24 cellular contexts compared by ENCODE assay signal in the genomic region with DNA sequence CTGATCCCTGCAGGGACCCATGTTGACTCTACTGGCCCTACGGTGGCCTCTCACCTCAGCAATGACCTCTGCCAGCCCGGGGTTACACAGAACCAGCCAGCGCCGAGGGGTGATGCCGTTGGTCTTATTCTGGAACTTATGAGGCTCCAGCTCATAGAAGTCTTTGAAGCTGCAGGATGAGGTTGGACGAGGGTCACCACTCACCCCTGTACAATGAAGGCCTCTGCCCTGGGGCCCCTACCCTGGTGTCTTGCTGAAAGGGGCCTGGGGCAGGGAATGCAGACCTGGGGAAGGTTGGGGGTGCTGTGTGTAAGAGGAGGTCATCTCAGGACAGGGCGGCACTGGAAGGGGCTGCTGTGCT. TPM values are rescaled to one million over a fixed set of nuclear protein-coding genes. Genes with fewer than 3 reads are reported as not detected.
A peak's percentile ranks its signal among the peaks of the same experiment; 100 is the strongest.
DNase-seq lines count a peak whose midpoint lies in the region; ATAC-seq, FAIRE-seq and TF ChIP-seq lines count a peak whose summit lies in the region.
"Had no signal": no experiment of that assay in that cellular context is flagged by ENCODE, and none has a peak within 500 bp of the region (broad histone marks: within the 10 kb centered on the region; RNA-seq: fewer than 3 reads in every experiment).

No MANE protein-coding gene starts in this region.

- peaks cover 6% of the 10 kb centered on the region for H3F3A ChIP-seq in neural progenitor cell (ENCODE audit: low read depth)

- H3K4me3 Mint-ChIP-seq in neural progenitor cell (no peak overlapping the region), T-cell (no peak overlapping the region)
- H3K4me3 Mint-ChIP-seq in stimulated activated memory B cell treated with anti-CD40 and anti-IgM and Interleukin-4, amounts not matched to agents 10 μg/mL and 1 μg/mL and 100 μg/mL, for 72 hours: no peak overlapping the region
- H3K4me3 Mint-ChIP-seq: CD8-positive, alpha-beta T cell; HFFc6 had no signal

- H2AFZ ChIP-seq in K562 (ENCODE audit: low read depth, low read length): no peak overlapping the region
- no peak overlapping the region for H2AFZ ChIP-seq in neural progenitor cell (replicated peaks)
- H2AFZ ChIP-seq: PC-9 had no signal

- H3K9me3 ChIP-seq in heart left ventricle (no peaks in the 10 kb centered on the region), K562 (replicated peaks; ENCODE audit: control insufficient read depth, insufficient read depth, low read depth, low read length) (no peaks in the 10 kb centered on the region), neural progenitor cell (ENCODE audit: low read depth) (no peaks in the 10 kb centered on the region)
- H3K9me3 ChIP-seq: BLaER1 treated with 17β-estradiol and CSF1 and Interleukin-3, amounts not matched to agents 10 nM and 100 nM; MG63; SJSA1 had no signal

- CTCF ChIA-PET in K562 (lab: Yijun Ruan, JAX; ENCODE audit: low intra/inter-chr PET ratio): no interaction called here
- CTCF ChIA-PET in T-cell (lab: Charles Lee): no interaction called here

- DNase-seq in Right ventricle myocardium superior (peak; percentile 27), heart left ventricle (no peak), K562 (ENCODE audit: extremely low read depth in 1 of 4, low spot score in 3 of 4) (no peak), neural progenitor cell (ENCODE audit: low spot score) (no peak), ureter (ENCODE audit: low spot score) (no peak), T-cell (no peak)
- DNase-seq: CD8-positive, alpha-beta T cell; HFFc6; Kasumi-1; MG63; NCI-H1048; NCI-H1436; NCI-H1930; NCI-H345; NCI-H524 treated with DMSO at 0.1 percent for 48 hours; PC-9 had no signal

- ATAC-seq in Right ventricle myocardium superior (ENCODE audit: poor library complexity) (no peak), heart left ventricle (no peak), K562 (no peak), T-cell (replicated peaks in 1 of 4) (no peak), GM19023 (IDR thresholded peaks at IDR 0.05; ENCODE audit: unreplicated experiment) (no peak)
- peak; percentile 18 for ATAC-seq in stimulated activated memory B cell treated with anti-CD40 and anti-IgM and Interleukin-4, amounts not matched to agents 10 μg/mL and 1 μg/mL and 100 μg/mL, for 72 hours
- ATAC-seq: CD8-positive, alpha-beta T cell had no signal

- H3K36me3 Mint-ChIP-seq in neural progenitor cell (no peaks in the 10 kb centered on the region), T-cell (peaks cover 17% of the 10 kb centered on the region)
- H3K36me3 Mint-ChIP-seq in stimulated activated memory B cell treated with anti-CD40 and anti-IgM and Interleukin-4, amounts not matched to agents 10 μg/mL and 1 μg/mL and 100 μg/mL, for 72 hours: peaks cover 36% of the 10 kb centered on the region

- no TSS peak for BruUV-seq in K562 (replicated peaks; lab: Mats Ljungman, UMichigan)

- H3K27ac ChIP-seq in heart left ventricle: no peak overlapping the region
- no peak overlapping the region; the same call in 2 of the 3 replicates for H3K27ac ChIP-seq in K562 (ENCODE audit: extremely low read depth, low read depth, low read length)
- H3K27ac ChIP-seq in neural progenitor cell: no peak overlapping the region
- H3K27ac ChIP-seq: BLaER1 treated with 17β-estradiol and CSF1 and Interleukin-3, amounts not matched to agents 10 nM and 100 nM; PC-9; RWPE1; SJSA1 had no signal

- H3K27me3 Mint-ChIP-seq in neural progenitor cell (ENCODE audit: insufficient read depth, low read depth) (peaks cover 9% of the 10 kb centered on the region), T-cell (no peaks in the 10 kb centered on the region)
- no peaks in the 10 kb centered on the region for H3K27me3 Mint-ChIP-seq in stimulated activated memory B cell treated with anti-CD40 and anti-IgM and Interleukin-4, amounts not matched to agents 10 μg/mL and 1 μg/mL and 100 μg/mL, for 72 hours

- peaks cover 0 to 42% (median 18%) of the 10 kb centered on the region in 9 donors for H3K36me3 ChIP-seq in heart left ventricle
- no peaks in the 10 kb centered on the region for H3K36me3 ChIP-seq in K562 (ENCODE audit: control insufficient read depth, insufficient read depth, low read length)
- no peaks in the 10 kb centered on the region for H3K36me3 ChIP-seq in neural progenitor cell
- H3K36me3 ChIP-seq: MG63 had no signal

- 93 to 98% (median 97%) methylated on average over 7 of the region's 7 CpGs for WGBS in heart left ventricle, 4 donors
- WGBS in K562 (ENCODE audit: insufficient coverage, low coverage, missing lambda C conversion rate): 80% methylated on average over 7 of the region's 7 CpGs

- no peaks in the 10 kb centered on the region for H3K79me2 ChIP-seq in K562 (ENCODE audit: control insufficient read depth, insufficient read depth, low read length)
- H3K79me2 ChIP-seq in neural progenitor cell (ENCODE audit: low read depth): no peaks in the 10 kb centered on the region

- in situ Hi-C loops in K562 (cut with MboI): no loop called here

- intact Hi-C loops in Right ventricle myocardium superior (cut with DNase I): no loop called here
- intact Hi-C loops in heart left ventricle (cut with DNase I): no loop called here
- intact Hi-C loops in K562 (cut with micrococcal nuclease): no loop called here

- POLR2A ChIA-PET in K562 (lab: Yijun Ruan, JAX): interaction anchor here (0.5 to 2.1 kb wide), 3 partner anchors 9 to 571 kb away, joined by 3 to 6 read pairs (median 3); no protein-coding TSS in a partner anchor
- POLR2A ChIA-PET in T-cell (lab: Charles Lee): no interaction called here

- no peaks in the 10 kb centered on the region for H3K9me1 ChIP-seq in K562 (ENCODE audit: control insufficient read depth, insufficient read depth, low read length)

- H3K4me1 ChIP-seq in heart left ventricle (no peaks in the 10 kb centered on the region), K562 (replicated peaks in 1 of 2; ENCODE audit: control insufficient read depth in 2 of 2, insufficient read depth in 2 of 2, low read length in 2 of 2) (peaks cover 11 to 43% of the 10 kb centered on the region in 2 experiments), neural progenitor cell (no peaks in the 10 kb centered on the region)

- no peak for TF ChIP-seq POLR2A in heart left ventricle (IDR thresholded peaks at IDR 0.05)
- TF ChIP-seq POLR2A in K562 (conservative IDR thresholded peaks at IDR 0.05): no peak

- H3K9me3 Mint-ChIP-seq in neural progenitor cell (no peaks in the 10 kb centered on the region), T-cell (no peaks in the 10 kb centered on the region)
- no peaks in the 10 kb centered on the region for H3K9me3 Mint-ChIP-seq in stimulated activated memory B cell treated with anti-CD40 and anti-IgM and Interleukin-4, amounts not matched to agents 10 μg/mL and 1 μg/mL and 100 μg/mL, for 72 hours
- H3K9me3 Mint-ChIP-seq: CD8-positive, alpha-beta T cell; HFFc6 had no signal

- H3K4me2 ChIP-seq in K562 (ENCODE audit: insufficient read depth, low read length): no peak overlapping the region
- no peak overlapping the region for H3K4me2 ChIP-seq in neural progenitor cell
- H3K4me2 ChIP-seq: PC-9 had no signal

- TF ChIP-seq CTCF in heart left ventricle (IDR thresholded peaks at IDR 0.05) (no peak), K562 (IDR thresholded peaks at IDR 0.05 in 2 of 3, conservative IDR thresholded peaks at IDR 0.05 in 1 of 3; ENCODE audit: insufficient read depth in 2 of 3, low read depth in 1 of 3, low read length in 3 of 3) (no peak), neural progenitor cell (IDR thresholded peaks at IDR 0.05) (no peak)

- no peaks in the 10 kb centered on the region for H4K20me1 ChIP-seq in K562 (replicated peaks; ENCODE audit: control insufficient read depth, insufficient read depth, low read length)
- no peaks in the 10 kb centered on the region for H4K20me1 ChIP-seq in neural progenitor cell (ENCODE audit: low read depth)
- H4K20me1 ChIP-seq: BLaER1 treated with 17β-estradiol and CSF1 and Interleukin-3, amounts not matched to agents 10 nM and 100 nM had no signal

- H3K4me3 ChIP-seq in heart left ventricle (no peak overlapping the region), K562 (no peak overlapping the region), neural progenitor cell (no peak overlapping the region)
- H3K4me3 ChIP-seq: BLaER1 treated with 17β-estradiol and CSF1 and Interleukin-3, amounts not matched to agents 10 nM and 100 nM; MG63; PC-9; SJSA1 had no signal

- FAIRE-seq in K562 (lab: Jason Lieb, UNC): no peak
- FAIRE-seq: D721Med, H54 had no signal

- TF ChIP-seq EP300 in K562 (IDR thresholded peaks at IDR 0.05; ENCODE audit: low read length): no peak

- TF ChIP-seq RAD21 in K562 (CRISPR knock-in tag; conservative IDR thresholded peaks at IDR 0.05 in 1 of 2, IDR thresholded peaks at IDR 0.05 in 1 of 2): no peak

- peaks cover 9% of the 10 kb centered on the region for H3K4me1 Mint-ChIP-seq in neural progenitor cell
- H3K4me1 Mint-ChIP-seq in stimulated activated memory B cell treated with anti-CD40 and anti-IgM and Interleukin-4, amounts not matched to agents 10 μg/mL and 1 μg/mL and 100 μg/mL, for 72 hours: peaks cover 38% of the 10 kb centered on the region
- peaks cover 24 to 35% (median 33%) of the 10 kb centered on the region in 3 donors for H3K4me1 Mint-ChIP-seq in T-cell

- H3K9ac ChIP-seq in K562 (ENCODE audit: insufficient read depth in 1 of 2, low read depth in 2 of 2, low read length in 2 of 2): peak overlapping the region in 1 of 2 experiments; percentile 66; a peak in 1 of 4 replicates
- H3K9ac ChIP-seq in neural progenitor cell: no peak overlapping the region

- H3K27ac Mint-ChIP-seq in neural progenitor cell: peak overlapping the region; percentile 46
- peak overlapping the region; percentile 21 for H3K27ac Mint-ChIP-seq in stimulated activated memory B cell treated with anti-CD40 and anti-IgM and Interleukin-4, amounts not matched to agents 10 μg/mL and 1 μg/mL and 100 μg/mL, for 72 hours
- H3K27ac Mint-ChIP-seq in T-cell: peak overlapping the region in 1 of 2 donors; percentile 27
- H3K27ac Mint-ChIP-seq: CD8-positive, alpha-beta T cell; HFFc6 had no signal

- H3K27me3 ChIP-seq in heart left ventricle: no peaks in the 10 kb centered on the region
- no peaks in the 10 kb centered on the region for H3K27me3 ChIP-seq in K562 (ENCODE audit: control insufficient read depth in 2 of 2, insufficient read depth in 2 of 2, low read length in 2 of 2)
- no peaks in the 10 kb centered on the region for H3K27me3 ChIP-seq in neural progenitor cell
- H3K27me3 ChIP-seq: BLaER1 treated with 17β-estradiol and CSF1 and Interleukin-3, amounts not matched to agents 10 nM and 100 nM; MG63; SJSA1 had no signal

RNA-seq across cellular contexts. Expression of gene PYGM, which starts 6.8 kb away (rescaled TPM):
- total RNA-seq in Right ventricle myocardium superior: 183 TPM
- 100 to 1,000 TPM in 4 of 9 donors, 10 to 100 TPM in 5; 51.6 to 167 (median 89.9) TPM for total RNA-seq in heart left ventricle
- 10 to 100 TPM; 10.3 to 71.8 TPM for polyA plus RNA-seq in heart left ventricle
- 3.2 and 8.8 TPM in 2 replicates for total RNA-seq in K562 (2011; cell fraction: chromatin; rRNA removed; ENCODE audit: low replicate concordance)
- total RNA-seq in K562 (2011; cell fraction: nucleolus; rRNA removed): 2.1 and 2.3 TPM in 2 replicates
- total RNA-seq in K562 (2011; cell fraction: nucleoplasm; rRNA removed): 2.2 and 2.8 TPM in 2 replicates
- 0.65 and 1.5 TPM in 2 replicates for total RNA-seq in K562 (2014; rRNA removed)
- total RNA-seq in K562 (2014; rRNA removed; fragmentation: Illumina TruSeq; extraction: Trizol): 0.29 and 0.32 TPM in 2 replicates
- total RNA-seq in K562 (2015; rRNA removed; fragmentation: Illumina TruSeq; extraction: Trizol): 0.33 and 0.60 TPM in 2 replicates
- 0.69 and 1.2 TPM in 2 replicates for total RNA-seq in K562 (2021)
- 0.72 and 1.2 TPM in 2 replicates for polyA plus RNA-seq in K562 (2011; rRNA removed)
- polyA plus RNA-seq in K562 (2011; cell fraction: cytosol; rRNA removed): 0.59 and 1.3 TPM in 2 replicates
- 1.7 and 3.2 TPM in 2 replicates for polyA plus RNA-seq in K562 (2011; cell fraction: nucleus; rRNA removed)
- polyA plus RNA-seq in K562 (2012): 0.68 and 0.82 TPM in 2 replicates
- polyA plus RNA-seq in K562 (2014; fragmentation: Illumina TruSeq; extraction: Trizol): 0.76 and 0.87 TPM in 2 replicates
- under 1 TPM; 0.07 to 0.11 TPM for polyA plus RNA-seq in K562 (2014; fragmentation: Nextera tagmentation; extraction: Ambion mirVana)
- polyA plus RNA-seq in K562 (2014; rRNA removed): 0.55 and 0.68 TPM in 2 replicates
- 0.42 and 0.53 TPM in 2 replicates for polyA minus RNA-seq in K562 (2011; rRNA and poly(A)+ RNA removed)
- 2.1 and 3.9 TPM in 2 replicates for polyA minus RNA-seq in K562 (2011; cell fraction: cytosol; rRNA and poly(A)+ RNA removed)
- 0.78 and 2.2 TPM in 2 replicates for polyA minus RNA-seq in K562 (2011; cell fraction: nucleus; rRNA and poly(A)+ RNA removed)
- total RNA-seq in neural progenitor cell (ENCODE audit: low replicate concordance): 1.4 and 2.2 TPM in 2 replicates
- total RNA-seq in ureter: 11.4 TPM
- 10 to 100 TPM in 1 of 5 donors, 1 to 10 TPM in 4; 7.4 to 34.7 (median 8.5) TPM for total RNA-seq in T-cell

RNA-seq across cellular contexts. Expression of gene RASGRP2, which starts 9.1 kb away (rescaled TPM):
- 38.4 TPM for total RNA-seq in Right ventricle myocardium superior
- total RNA-seq in heart left ventricle: 10 to 100 TPM; 22.2 to 34.0 (median 28.1) TPM
- 10 to 100 TPM; 16.2 to 78.9 TPM for polyA plus RNA-seq in heart left ventricle
- 26.8 and 84.8 TPM in 2 replicates for total RNA-seq in K562 (2011; cell fraction: chromatin; rRNA removed; ENCODE audit: low replicate concordance)
- total RNA-seq in K562 (2011; cell fraction: nucleolus; rRNA removed): 33.2 and 45.9 TPM in 2 replicates
- 30.1 and 31.5 TPM in 2 replicates for total RNA-seq in K562 (2011; cell fraction: nucleoplasm; rRNA removed)
- total RNA-seq in K562 (2014; rRNA removed): 10.8 and 12.3 TPM in 2 replicates
- 4.2 and 5.3 TPM in 2 replicates for total RNA-seq in K562 (2014; rRNA removed; fragmentation: Illumina TruSeq; extraction: Trizol)
- 4.1 and 5.0 TPM in 2 replicates for total RNA-seq in K562 (2015; rRNA removed; fragmentation: Illumina TruSeq; extraction: Trizol)
- 14.6 and 15.8 TPM in 2 replicates for total RNA-seq in K562 (2021)
- polyA plus RNA-seq in K562 (2011; rRNA removed): 15.7 and 16.6 TPM in 2 replicates
- polyA plus RNA-seq in K562 (2011; cell fraction: cytosol; rRNA removed): 13.8 and 38.4 TPM in 2 replicates
- polyA plus RNA-seq in K562 (2011; cell fraction: nucleus; rRNA removed): 53.6 and 109 TPM in 2 replicates
- 19.5 and 23.1 TPM in 2 replicates for polyA plus RNA-seq in K562 (2012)
- 5.5 and 6.3 TPM in 2 replicates for polyA plus RNA-seq in K562 (2014; fragmentation: Illumina TruSeq; extraction: Trizol)
- 1 to 10 TPM in 1 of 2 experiments, under 1 TPM in 1; 0.87 to 1.1 TPM for polyA plus RNA-seq in K562 (2014; fragmentation: Nextera tagmentation; extraction: Ambion mirVana)
- 15.8 and 22.7 TPM in 2 replicates for polyA plus RNA-seq in K562 (2014; rRNA removed)
- polyA minus RNA-seq in K562 (2011; rRNA and poly(A)+ RNA removed): 3.7 and 10.1 TPM in 2 replicates
- 12.1 and 13.2 TPM in 2 replicates for polyA minus RNA-seq in K562 (2011; cell fraction: cytosol; rRNA and poly(A)+ RNA removed)
- polyA minus RNA-seq in K562 (2011; cell fraction: nucleus; rRNA and poly(A)+ RNA removed): 16.0 and 20.5 TPM in 2 replicates
- total RNA-seq in neural progenitor cell (ENCODE audit: low replicate concordance): 0.06 and 1.8 TPM in 2 replicates
- 23.3 TPM for total RNA-seq in ureter
- 100 to 1,000 TPM; 574 to 767 (median 656) TPM for total RNA-seq in T-cell
- total RNA-seq: HT-29 had no signal

RNA-seq across cellular contexts. Expression of gene SF1, which starts 25.3 kb away (rescaled TPM):
- total RNA-seq in Right ventricle myocardium superior (182 TPM), heart left ventricle (100 to 1,000 TPM; 103 to 349 (median 157) TPM), K562 (2014; rRNA removed) (141 and 158 TPM in 2 replicates), K562 (2014; rRNA removed; fragmentation: Illumina TruSeq; extraction: Trizol) (111 and 122 TPM in 2 replicates), K562 (2015; rRNA removed; fragmentation: Illumina TruSeq; extraction: Trizol) (78.3 and 84.0 TPM in 2 replicates), K562 (2021) (295 and 334 TPM in 2 replicates), neural progenitor cell (ENCODE audit: low replicate concordance) (140 and 193 TPM in 2 replicates), ureter (391 TPM), T-cell (1,000 to 10,000 TPM in 2 of 5 donors, 100 to 1,000 TPM in 3; 670 to 1,510 (median 732) TPM)
- polyA plus RNA-seq in heart left ventricle (10 to 100 TPM; 59.2 to 65.5 TPM), K562 (2011; rRNA removed) (64.3 and 88.2 TPM in 2 replicates), K562 (2014; fragmentation: Illumina TruSeq; extraction: Trizol) (207 and 244 TPM in 2 replicates), K562 (2014; fragmentation: Nextera tagmentation; extraction: Ambion mirVana) (10 to 100 TPM; 13.1 to 14.0 TPM), K562 (2014; rRNA removed) (123 and 131 TPM in 2 replicates)
- total RNA-seq in K562 (2011; cell fraction: chromatin; rRNA removed; ENCODE audit: low replicate concordance): 535 and 698 TPM in 2 replicates
- total RNA-seq in K562 (2011; cell fraction: nucleolus; rRNA removed): 252 and 253 TPM in 2 replicates
- 451 and 617 TPM in 2 replicates for total RNA-seq in K562 (2011; cell fraction: nucleoplasm; rRNA removed)
- 38.0 and 43.0 TPM in 2 replicates for polyA plus RNA-seq in K562 (2011; cell fraction: cytosol; rRNA removed)
- 224 and 275 TPM in 2 replicates for polyA plus RNA-seq in K562 (2011; cell fraction: nucleus; rRNA removed)
- 197 and 225 TPM in 2 replicates for polyA plus RNA-seq in K562 (2012)
- 94.0 and 130 TPM in 2 replicates for polyA minus RNA-seq in K562 (2011; rRNA and poly(A)+ RNA removed)
- polyA minus RNA-seq in K562 (2011; cell fraction: cytosol; rRNA and poly(A)+ RNA removed): 61.7 and 83.6 TPM in 2 replicates
- 141 and 236 TPM in 2 replicates for polyA minus RNA-seq in K562 (2011; cell fraction: nucleus; rRNA and poly(A)+ RNA removed)

RNA-seq across cellular contexts. Expression of gene NRXN2, which starts 30.0 kb away (rescaled TPM):
- total RNA-seq in Right ventricle myocardium superior: 0.86 TPM
- total RNA-seq in heart left ventricle: 1 to 10 TPM in 4 of 9 donors, under 1 TPM in 4, not detected in 1; 0.62 to 5.5 (median 1.3) TPM
- polyA plus RNA-seq in heart left ventricle: under 1 TPM; 0.42 to 0.65 TPM
- total RNA-seq in K562 (2011; cell fraction: chromatin; rRNA removed; ENCODE audit: low replicate concordance): 0.81 and 1.7 TPM in 2 replicates
- 2.2 and 2.4 TPM in 2 replicates for total RNA-seq in K562 (2011; cell fraction: nucleolus; rRNA removed)
- total RNA-seq in K562 (2011; cell fraction: nucleoplasm; rRNA removed): 1.5 and 2.8 TPM in 2 replicates
- total RNA-seq in K562 (2014; rRNA removed): 0.45 and 0.53 TPM in 2 replicates
- total RNA-seq in K562 (2014; rRNA removed; fragmentation: Illumina TruSeq; extraction: Trizol): not detected in 2 replicates
- total RNA-seq in K562 (2015; rRNA removed; fragmentation: Illumina TruSeq; extraction: Trizol): 0.11 TPM in 1 of 2 replicates, not detected in the other
- total RNA-seq in K562 (2021): 0.47 and 0.69 TPM in 2 replicates
- polyA plus RNA-seq in K562 (2011; rRNA removed): 0.15 and 0.18 TPM in 2 replicates
- polyA plus RNA-seq in K562 (2011; cell fraction: cytosol; rRNA removed): 0.09 and 1.3 TPM in 2 replicates
- 0.70 and 0.88 TPM in 2 replicates for polyA plus RNA-seq in K562 (2011; cell fraction: nucleus; rRNA removed)
- 0.33 and 0.36 TPM in 2 replicates for polyA plus RNA-seq in K562 (2012)
- 0.07 and 0.08 TPM in 2 replicates for polyA plus RNA-seq in K562 (2014; fragmentation: Illumina TruSeq; extraction: Trizol)
- not detected for polyA plus RNA-seq in K562 (2014; fragmentation: Nextera tagmentation; extraction: Ambion mirVana)
- polyA plus RNA-seq in K562 (2014; rRNA removed): 0.12 TPM in 1 of 2 replicates, not detected in the other
- 0.09 and 0.53 TPM in 2 replicates for polyA minus RNA-seq in K562 (2011; rRNA and poly(A)+ RNA removed)
- polyA minus RNA-seq in K562 (2011; cell fraction: cytosol; rRNA and poly(A)+ RNA removed): 3.1 TPM in 1 of 2 replicates, not detected in the other
- polyA minus RNA-seq in K562 (2011; cell fraction: nucleus; rRNA and poly(A)+ RNA removed): 1.3 and 1.7 TPM in 2 replicates
- total RNA-seq in neural progenitor cell (ENCODE audit: low replicate concordance): 2.2 and 9.2 TPM in 2 replicates
- 11.6 TPM for total RNA-seq in ureter
- under 1 TPM in 3 of 5 donors, not detected in 2; 0.43 to 0.70 (median 0.47) TPM for total RNA-seq in T-cell
- total RNA-seq: HT-29, PC-9, SJSA1 had no signal

RNA-seq across cellular contexts. Expression of gene MAP4K2, which starts 50.0 kb away (rescaled TPM):
- total RNA-seq in Right ventricle myocardium superior (7.7 TPM), heart left ventricle (10 to 100 TPM in 3 of 9 donors, 1 to 10 TPM in 6; 7.0 to 27.5 (median 8.6) TPM), K562 (2014; rRNA removed) (9.6 and 13.7 TPM in 2 replicates), K562 (2014; rRNA removed; fragmentation: Illumina TruSeq; extraction: Trizol) (3.4 and 4.9 TPM in 2 replicates), K562 (2015; rRNA removed; fragmentation: Illumina TruSeq; extraction: Trizol) (7.0 and 8.5 TPM in 2 replicates), K562 (2021) (13.9 and 14.5 TPM in 2 replicates), neural progenitor cell (ENCODE audit: low replicate concordance) (15.8 and 27.7 TPM in 2 replicates), ureter (14.0 TPM), T-cell (100 to 1,000 TPM in 3 of 5 donors, 10 to 100 TPM in 2; 80.9 to 131 (median 102) TPM)
- polyA plus RNA-seq in heart left ventricle (1 to 10 TPM; 7.8 to 9.5 TPM), K562 (2011; rRNA removed) (7.3 and 11.2 TPM in 2 replicates), K562 (2014; fragmentation: Illumina TruSeq; extraction: Trizol) (8.5 and 12.2 TPM in 2 replicates), K562 (2014; fragmentation: Nextera tagmentation; extraction: Ambion mirVana) (under 1 TPM; 0.13 to 0.39 TPM), K562 (2014; rRNA removed) (10.5 and 11.6 TPM in 2 replicates)
- 11.3 and 40.1 TPM in 2 replicates for total RNA-seq in K562 (2011; cell fraction: chromatin; rRNA removed; ENCODE audit: low replicate concordance)
- 20.5 and 22.5 TPM in 2 replicates for total RNA-seq in K562 (2011; cell fraction: nucleolus; rRNA removed)
- 7.3 and 11.7 TPM in 2 replicates for total RNA-seq in K562 (2011; cell fraction: nucleoplasm; rRNA removed)
- 11.2 and 14.4 TPM in 2 replicates for polyA plus RNA-seq in K562 (2011; cell fraction: cytosol; rRNA removed)
- polyA plus RNA-seq in K562 (2011; cell fraction: nucleus; rRNA removed): 40.2 and 43.0 TPM in 2 replicates
- polyA plus RNA-seq in K562 (2012): 9.6 and 14.0 TPM in 2 replicates
- 5.1 and 6.7 TPM in 2 replicates for polyA minus RNA-seq in K562 (2011; rRNA and poly(A)+ RNA removed)
- polyA minus RNA-seq in K562 (2011; cell fraction: cytosol; rRNA and poly(A)+ RNA removed): 8.8 and 11.1 TPM in 2 replicates
- polyA minus RNA-seq in K562 (2011; cell fraction: nucleus; rRNA and poly(A)+ RNA removed): 5.8 and 12.4 TPM in 2 replicates

Comparison
In these comparisons a context has a peak if more than half of its experiments do, and no peak if none do; other contexts are left out.
1. RNA of gene RASGRP2, which starts 9.1 kb away (total RNA-seq): 574 to 767 TPM in T-cell; 38.4 TPM in Right ventricle myocardium superior (single experiment), 22.2 to 34.0 TPM in heart left ventricle, 23.3 TPM in ureter (single experiment), 4.1 to 84.8 TPM in K562 and 0.06 to 1.8 TPM in neural progenitor cell; every median in the first group is over 4 times any median in the second.